7 cellular contexts compared by ENCODE assay signal in the genomic region with DNA sequence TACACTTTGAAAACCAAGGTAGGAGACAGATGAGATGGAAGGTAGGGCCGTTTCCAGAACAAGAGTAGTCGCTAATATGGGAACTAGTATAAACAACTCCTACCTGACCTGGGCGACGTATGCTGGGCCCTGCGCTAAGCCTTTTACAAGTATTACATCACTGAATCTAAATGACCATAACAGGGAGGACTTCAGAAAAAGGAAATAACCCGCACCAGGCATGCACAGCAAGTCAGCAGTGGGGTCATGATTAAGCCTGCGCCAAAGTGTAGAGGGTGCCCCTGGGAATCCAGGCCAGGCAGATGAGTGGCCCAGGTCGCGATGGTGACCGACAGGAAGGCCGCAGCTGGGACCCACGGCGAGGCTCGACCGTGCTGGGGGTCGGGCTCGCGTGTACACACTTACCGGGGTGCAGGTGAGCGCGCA. TPM values are rescaled to one million over a fixed set of nuclear protein-coding genes. Genes with fewer than 3 reads are reported as not detected.
DNase-seq lines count a peak whose midpoint lies in the region; ATAC-seq, FAIRE-seq and TF ChIP-seq lines count a peak whose summit lies in the region.

No MANE protein-coding gene starts in this region.

- H3K36me3 Mint-ChIP-seq in brain: peaks cover 19% of the 10 kb centered on the region

- no peaks in the 10 kb centered on the region for H3K9me2 ChIP-seq in Loucy (replicated peaks; ENCODE audit: low read depth, low read length)

- H3K4me1 Mint-ChIP-seq in brain: peaks cover 23% of the 10 kb centered on the region

- no peaks in the 10 kb centered on the region for H3K27me3 ChIP-seq in Loucy (ENCODE audit: insufficient read depth, low read length, poor library complexity, severe bottlenecking)

- H3F3A ChIP-seq in Loucy (ENCODE audit: low read depth): 0 out of 2 replicates have a peak, but pooled peaks cover 3% of the 10 kb centered on the region

- H3K4me3 Mint-ChIP-seq in brain: peak overlapping the region; percentile 89 to 97 (median 93)

- H3K4me3 ChIP-seq in Loucy (ENCODE audit: low read length, poor library complexity, severe bottlenecking) (peak overlapping the region; percentile 100), mesodermal cell (ENCODE audit: extremely low read depth, insufficient read depth, low read length, poor library complexity, severe bottlenecking) (peak overlapping the region; percentile 80)

- H3K4me2 ChIP-seq in Loucy (ENCODE audit: low read depth, low read length, poor library complexity, severe bottlenecking): peak overlapping the region; percentile 99

- FAIRE-seq in GM12891 (lab: Jason Lieb, UNC): no peak

- peaks cover 23% of the 10 kb centered on the region for H4K20me1 ChIP-seq in Loucy (ENCODE audit: insufficient read depth, low read length, poor library complexity, severe bottlenecking)

- H3K9me3 ChIP-seq in Loucy (ENCODE audit: insufficient read depth, low read depth, low read length) (no peaks in the 10 kb centered on the region), mesodermal cell (ENCODE audit: control insufficient read depth, low read length) (no peaks in the 10 kb centered on the region)

- H3K27ac ChIP-seq in mesodermal cell (ENCODE audit: low read depth, low read length, severe bottlenecking): peak overlapping the region; percentile 95

- TF ChIP-seq CTCF in Loucy (conservative IDR thresholded peaks at IDR 0.05; ENCODE audit: low read length): no peak
- TF ChIP-seq CTCF in brain (conservative IDR thresholded peaks at IDR 0.05): no peak

- peaks cover 0 to 4% (median 0%) of the 10 kb centered on the region in 5 experiments for H3K9me3 Mint-ChIP-seq in brain

- H3K36me3 ChIP-seq in Loucy (ENCODE audit: insufficient read depth, low read length) (peaks cover 17% of the 10 kb centered on the region; the same call in 1 of the 2 replicates), mesodermal cell (ENCODE audit: control insufficient read depth, insufficient read depth, low read length) (peaks cover 37% of the 10 kb centered on the region)

- no peak for DNase-seq in NCI-H748 treated with DMSO at 0.1 percent for 48 hours (lab: John Stamatoyannopoulos, UW)
- no peak for DNase-seq in GM12891 (ENCODE audit: insufficient read length, low spot score)
- no peak for DNase-seq in HT-29 (ENCODE audit: low spot score)

- H3K27ac Mint-ChIP-seq in brain: peak overlapping the region; percentile 66 to 98 (median 88)

- WGBS in mesodermal cell (ENCODE audit: insufficient coverage in 2 of 2), 2 experiments: 1 to 9% methylated on average over 16 to 18 of the region's 21 CpGs

- TF ChIP-seq POLR2A in GM12891 (IDR thresholded peaks at IDR 0.05; ENCODE audit: low read depth, low read length): no peak

- peak overlapping the region; percentile 85; the same call in 1 of the 2 replicates for H2AFZ ChIP-seq in Loucy (ENCODE audit: low read length)

- peaks cover 6% of the 10 kb centered on the region for H3K27me3 Mint-ChIP-seq in brain

- H3K4me1 ChIP-seq in Loucy (ENCODE audit: insufficient read depth, low read length, poor library complexity, severe bottlenecking): peaks cover 21% of the 10 kb centered on the region
- peaks cover 21% of the 10 kb centered on the region for H3K4me1 ChIP-seq in mesodermal cell (ENCODE audit: control insufficient read depth, insufficient read depth, low read length, poor library complexity, severe bottlenecking)

- peak; percentile 12 for ATAC-seq in GM19455 (IDR thresholded peaks at IDR 0.05; ENCODE audit: unreplicated experiment)

- peak overlapping the region; percentile 91 for H3K9ac ChIP-seq in Loucy (ENCODE audit: low read depth, low read length, poor library complexity, severe bottlenecking)

- H3K79me2 ChIP-seq in Loucy (ENCODE audit: insufficient read depth, low read length): peaks cover 35% of the 10 kb centered on the region

TF ChIP-seq in GM12891, 5 proteins besides CTCF, POLR2A, EP300 and RAD21:
- TF ChIP-seq POU2F2 (IDR thresholded peaks at IDR 0.05; ENCODE audit: low read depth, low read length): no peak
- TF ChIP-seq SPI1 (IDR thresholded peaks at IDR 0.05; ENCODE audit: low read depth, low read length): no peak
- TF ChIP-seq POLR2AphosphoS5 (IDR thresholded peaks at IDR 0.05; ENCODE audit: low read depth, low read length): no peak
- TF ChIP-seq PAX5 (IDR thresholded peaks at IDR 0.05; ENCODE audit: insufficient read depth, low read length, severe bottlenecking): no peak
- TF ChIP-seq TAF1 (IDR thresholded peaks at IDR 0.05; ENCODE audit: low read depth, low read length): no peak

RNA-seq across cellular contexts. Expression of a gene that starts 0.6 kb away (rescaled TPM):
- 27.4 TPM for polyA plus RNA-seq in brain (ENCODE audit: insufficient read depth, low read depth, low replicate concordance)
- 39.3 TPM for polyA plus RNA-seq in mesodermal cell (2013, experiment 1 of 2)
- polyA plus RNA-seq in mesodermal cell (2013, experiment 2 of 2): 30.3 TPM
- polyA plus RNA-seq in GM12891 (2012; ENCODE audit: low read depth, missing spikeins): 35.8 TPM
- total RNA-seq in HT-29 (2014; rRNA removed; shearing (Covaris generic)): 38.8 and 42.0 TPM in 2 replicates

RNA-seq across cellular contexts. Expression of a gene that starts 5.8 kb away (rescaled TPM):
- 5.8 TPM for polyA plus RNA-seq in brain (ENCODE audit: insufficient read depth, low read depth, low replicate concordance)
- 9.4 TPM for polyA plus RNA-seq in mesodermal cell (2013, experiment 1 of 2)
- polyA plus RNA-seq in mesodermal cell (2013, experiment 2 of 2): 9.0 TPM
- 8.1 TPM for polyA plus RNA-seq in GM12891 (2012; ENCODE audit: low read depth, missing spikeins)
- 2.0 and 4.6 TPM in 2 replicates for total RNA-seq in HT-29 (2014; rRNA removed; shearing (Covaris generic))

RNA-seq across cellular contexts. Expression of a gene that starts 19.4 kb away (rescaled TPM):
- polyA plus RNA-seq in brain (ENCODE audit: insufficient read depth, low read depth, low replicate concordance): 13.6 TPM
- polyA plus RNA-seq in mesodermal cell (2013, experiment 1 of 2): 22.4 TPM
- polyA plus RNA-seq in mesodermal cell (2013, experiment 2 of 2): 16.1 TPM
- polyA plus RNA-seq in GM12891 (2012; ENCODE audit: low read depth, missing spikeins): 37.7 TPM
- total RNA-seq in HT-29 (2014; rRNA removed; shearing (Covaris generic)): 15.9 and 19.3 TPM in 2 replicates

RNA-seq across cellular contexts. Expression of a gene that starts 34.9 kb away (rescaled TPM):
- polyA plus RNA-seq in brain (ENCODE audit: insufficient read depth, low read depth, low replicate concordance): 17.6 TPM
- 71.4 TPM for polyA plus RNA-seq in mesodermal cell (2013, experiment 1 of 2)
- 59.9 TPM for polyA plus RNA-seq in mesodermal cell (2013, experiment 2 of 2)
- polyA plus RNA-seq in GM12891 (2012; ENCODE audit: low read depth, missing spikeins): 12.5 TPM
- 14.1 and 16.2 TPM in 2 replicates for total RNA-seq in HT-29 (2014; rRNA removed; shearing (Covaris generic))

RNA-seq across cellular contexts. Expression of a gene that starts 44.4 kb away (rescaled TPM):
- 5.2 TPM for polyA plus RNA-seq in brain (ENCODE audit: insufficient read depth, low read depth, low replicate concordance)
- polyA plus RNA-seq in mesodermal cell (2013, experiment 1 of 2): 5.1 TPM
- polyA plus RNA-seq in mesodermal cell (2013, experiment 2 of 2): 2.3 TPM
- 1.4 TPM for polyA plus RNA-seq in GM12891 (2012; ENCODE audit: low read depth, missing spikeins)
- total RNA-seq in HT-29 (2014; rRNA removed; shearing (Covaris generic)): 2.5 and 3.3 TPM in 2 replicates
